ENCODE assay signal across 9 cellular contexts in genomic region chr5:122400961-122401360, GRCh38.
"Had no signal": no experiment of that assay in that cellular context is flagged by ENCODE, and none has a peak within 500 bp of the region (broad histone marks: within the 10 kb centered on the region; RNA-seq: fewer than 3 reads in every experiment).

No MANE protein-coding gene starts in this region.

- H3K4me1 Mint-ChIP-seq: activated T-helper 17 cell treated with anti-CD3 and anti-CD28 coated beads, Interleukin-2, amount 50 U/mL, for 72 hours; memory B cell; naive thymus-derived CD8-positive, alpha-beta T cell; stimulated activated naive B cell treated with anti-CD40 and anti-IgM and Interleukin-4, amounts not matched to agents 10 μg/mL and 1 μg/mL and 100 μg/mL, for 72 hours had no signal

- ATAC-seq: activated T-helper 17 cell treated with anti-CD3 and anti-CD28 coated beads, Interleukin-2, amount 50 U/mL, for 72 hours; naive thymus-derived CD8-positive, alpha-beta T cell; stimulated activated naive B cell treated with anti-CD40 and anti-IgM and Interleukin-4, amounts not matched to agents 10 μg/mL and 1 μg/mL and 100 μg/mL, for 72 hours had no signal

- DNase-seq: activated naive CD4-positive, alpha-beta T cell treated with Interleukin-2 at 50 U/mL for 16 hours; left ventricle myocardium inferior; naive thymus-derived CD8-positive, alpha-beta T cell; stimulated activated CD4-positive, alpha-beta T cell treated with anti-CD3 and anti-CD28 coated beads, Interleukin-2, amount 100 ng/mL, for 48 hours; stimulated activated naive B cell treated with anti-CD40 and anti-IgM and Interleukin-4, amounts not matched to agents 10 μg/mL and 1 μg/mL and 100 μg/mL, for 72 hours; tibial artery; uterus had no signal

- H3K36me3 Mint-ChIP-seq: memory B cell; naive thymus-derived CD8-positive, alpha-beta T cell; stimulated activated naive B cell treated with anti-CD40 and anti-IgM and Interleukin-4, amounts not matched to agents 10 μg/mL and 1 μg/mL and 100 μg/mL, for 72 hours had no signal

- H3K27ac Mint-ChIP-seq: activated T-helper 17 cell treated with anti-CD3 and anti-CD28 coated beads, Interleukin-2, amount 50 U/mL, for 72 hours; memory B cell; naive thymus-derived CD8-positive, alpha-beta T cell; stimulated activated naive B cell treated with anti-CD40 and anti-IgM and Interleukin-4, amounts not matched to agents 10 μg/mL and 1 μg/mL and 100 μg/mL, for 72 hours had no signal

- H3K4me3 Mint-ChIP-seq: activated T-helper 17 cell treated with anti-CD3 and anti-CD28 coated beads, Interleukin-2, amount 50 U/mL, for 72 hours; memory B cell; naive thymus-derived CD8-positive, alpha-beta T cell; stimulated activated naive B cell treated with anti-CD40 and anti-IgM and Interleukin-4, amounts not matched to agents 10 μg/mL and 1 μg/mL and 100 μg/mL, for 72 hours had no signal

- H3K9me3 Mint-ChIP-seq: activated T-helper 17 cell treated with anti-CD3 and anti-CD28 coated beads, Interleukin-2, amount 50 U/mL, for 72 hours; memory B cell had no signal

- H3K4me3 ChIP-seq: left ventricle myocardium inferior, tibial artery, uterus had no signal
